In genomic region chr1:40389871-40390560, GRCh38 we compare ENCODE assay signal across 1 cellular context.
TF ChIP-seq lines count a peak whose summit lies in the region.

No MANE protein-coding gene starts in this region.

TF ChIP-seq in HepG2, 621 proteins besides CTCF, POLR2A, EP300 and RAD21 (continued from another document and continues in another):
- peak; percentile 87; the same call in 1 of the 2 replicates for TF ChIP-seq ZNF710 (CRISPR knock-in tag; IDR thresholded peaks at IDR 0.05; ENCODE audit: borderline replicate concordance)
- no peak for TF ChIP-seq ZFP37 (CRISPR knock-in tag; IDR thresholded peaks at IDR 0.05; ENCODE audit: borderline replicate concordance)
- no peak; the same call in 1 of the 2 replicates for TF ChIP-seq POGK (CRISPR knock-in tag; conservative IDR thresholded peaks at IDR 0.05)
- TF ChIP-seq PRPF4 (IDR thresholded peaks at IDR 0.05; ENCODE audit: low read depth, low read length, poor library complexity, severe bottlenecking) = no peak
- TF ChIP-seq ZSCAN12 (CRISPR knock-in tag; IDR thresholded peaks at IDR 0.05) = no peak
- TF ChIP-seq ATF1 (CRISPR knock-in tag; IDR thresholded peaks at IDR 0.05) = no peak
- peak; percentile 41; the same call in 1 of the 2 replicates for TF ChIP-seq ZKSCAN1 (IDR thresholded peaks at IDR 0.05; ENCODE audit: low read length)
- TF ChIP-seq ZBTB2 (CRISPR knock-in tag; IDR thresholded peaks at IDR 0.05; ENCODE audit: low read depth) = no peak
- no peak for TF ChIP-seq SP1 (IDR thresholded peaks at IDR 0.05)
- no peak for TF ChIP-seq SP1 (CRISPR knock-in tag; IDR thresholded peaks at IDR 0.05)
- TF ChIP-seq ZNF572 (CRISPR knock-in tag; IDR thresholded peaks at IDR 0.05) = no peak
- no peak for TF ChIP-seq ZNF768 (CRISPR knock-in tag; IDR thresholded peaks at IDR 0.05)
- no peak for TF ChIP-seq FOXM1 (CRISPR knock-in tag; IDR thresholded peaks at IDR 0.05)
- no peak for TF ChIP-seq KLF12 (CRISPR knock-in tag; IDR thresholded peaks at IDR 0.05; ENCODE audit: borderline replicate concordance)
- TF ChIP-seq STAT6 (CRISPR knock-in tag; IDR thresholded peaks at IDR 0.05; ENCODE audit: borderline replicate concordance) = no peak
- no peak for TF ChIP-seq TIGD3 (CRISPR knock-in tag; IDR thresholded peaks at IDR 0.05; ENCODE audit: borderline replicate concordance)
- no peak for TF ChIP-seq RBM22 (optimal IDR thresholded peaks at IDR 0.05; ENCODE audit: low read length)
- TF ChIP-seq TERF1 (CRISPR knock-in tag; IDR thresholded peaks at IDR 0.05) = no peak
- TF ChIP-seq ZIK1 (CRISPR knock-in tag; IDR thresholded peaks at IDR 0.05; ENCODE audit: borderline replicate concordance, low read depth) = no peak
- TF ChIP-seq SOX13 (IDR thresholded peaks at IDR 0.05) = peak; percentile 42; the same call in 1 of the 2 replicates
- TF ChIP-seq SOX13 (CRISPR knock-in tag; conservative IDR thresholded peaks at IDR 0.05 in 1 of 2, IDR thresholded peaks at IDR 0.05 in 1 of 2) = peak in 1 of 2 experiments; percentile 83; a peak in 2 of 4 replicates
- no peak for TF ChIP-seq DR1 (CRISPR knock-in tag; IDR thresholded peaks at IDR 0.05)
- TF ChIP-seq RORA (CRISPR knock-in tag; IDR thresholded peaks at IDR 0.05) = peak; percentile 57; the same call in 1 of the 2 replicates
- no peak for TF ChIP-seq ZBTB44 (CRISPR knock-in tag; IDR thresholded peaks at IDR 0.05)
- TF ChIP-seq FOXO4 (CRISPR knock-in tag; conservative IDR thresholded peaks at IDR 0.05) = no peak
- no peak for TF ChIP-seq HOXA7 (CRISPR knock-in tag; IDR thresholded peaks at IDR 0.05)
- TF ChIP-seq ZSCAN20 (CRISPR knock-in tag; IDR thresholded peaks at IDR 0.05; ENCODE audit: borderline replicate concordance) = no peak
- no peak for TF ChIP-seq GTF2F1 (IDR thresholded peaks at IDR 0.05; ENCODE audit: low read length)
- TF ChIP-seq HNF4A (CRISPR knock-in tag; IDR thresholded peaks at IDR 0.05) = peak; percentile 94
- TF ChIP-seq JUND (CRISPR knock-in tag; IDR thresholded peaks at IDR 0.05) = no peak
- peak; percentile 84 for TF ChIP-seq ZNF644 (CRISPR knock-in tag; IDR thresholded peaks at IDR 0.05; ENCODE audit: low read depth)
- no peak for TF ChIP-seq MAZ (IDR thresholded peaks at IDR 0.05; ENCODE audit: borderline replicate concordance, low read depth, low read length)
- TF ChIP-seq MAZ (CRISPR knock-in tag; IDR thresholded peaks at IDR 0.05; ENCODE audit: low read depth) = no peak
- TF ChIP-seq ZNF883 (CRISPR knock-in tag; IDR thresholded peaks at IDR 0.05; ENCODE audit: not compliant biosample characterization) = no peak
- no peak for TF ChIP-seq SMARCC2 (IDR thresholded peaks at IDR 0.05)
- TF ChIP-seq ZNF10 (CRISPR knock-in tag; IDR thresholded peaks at IDR 0.05; ENCODE audit: borderline replicate concordance, low read depth) = no peak
- no peak; the same call in 1 of the 2 replicates for TF ChIP-seq GATA4 (IDR thresholded peaks at IDR 0.05; ENCODE audit: borderline replicate concordance, low read depth)
- 0 out of 2 replicates have a peak, but pooled peaks have one; percentile 46 for TF ChIP-seq KMT2B (CRISPR knock-in tag; IDR thresholded peaks at IDR 0.05)
- no peak for TF ChIP-seq ZNF275 (CRISPR knock-in tag; IDR thresholded peaks at IDR 0.05; ENCODE audit: borderline replicate concordance)
- no peak for TF ChIP-seq IRF9 (CRISPR knock-in tag; IDR thresholded peaks at IDR 0.05; ENCODE audit: borderline replicate concordance)
- 0 out of 2 replicates have a peak, but pooled peaks have one; percentile 27 for TF ChIP-seq ZBTB7B (CRISPR knock-in tag; IDR thresholded peaks at IDR 0.05)
- TF ChIP-seq AHR (CRISPR knock-in tag; IDR thresholded peaks at IDR 0.05) = no peak
- no peak for TF ChIP-seq PHF8 (CRISPR knock-in tag; IDR thresholded peaks at IDR 0.05)
- peak; percentile 59 for TF ChIP-seq TCF7 (IDR thresholded peaks at IDR 0.05; ENCODE audit: low read depth)
- no peak for TF ChIP-seq PRDM4 (CRISPR knock-in tag; IDR thresholded peaks at IDR 0.05; ENCODE audit: borderline replicate concordance)
